In genomic region chr20:5844063-5844681, GRCh38 we compare ENCODE assay signal across 8 cellular contexts.
DNase-seq lines count a peak whose midpoint lies in the region; ATAC-seq and TF ChIP-seq lines count a peak whose summit lies in the region.

No MANE protein-coding gene starts in this region.

- ATAC-seq in GM21367 (IDR thresholded peaks at IDR 0.05; ENCODE audit: unreplicated experiment), result peak; percentile 62
- ATAC-seq in HG03565 (IDR thresholded peaks at IDR 0.05; ENCODE audit: unreplicated experiment), result peak; percentile 61
- peak; percentile 51 for ATAC-seq in T-helper 17 cell

- no peaks in the 10 kb centered on the region for H3K9me3 Mint-ChIP-seq in immature natural killer cell

- DNase-seq in DMS153 (lab: John Stamatoyannopoulos, UW), result peak; percentile 84
- peak in 1 of 3 donors; percentile 34 for DNase-seq in T-helper 17 cell
- peak; percentile 42 for DNase-seq in astrocyte of the spinal cord (ENCODE audit: low read depth, low spot score)
- DNase-seq in stimulated activated CD8-positive, alpha-beta memory T cell treated with anti-CD3 and anti-CD28 coated beads, Interleukin-12 subunit alpha, Interleukin-12 subunit beta, amount 100 ng/mL, for 1 hour (ENCODE audit: low read depth), result peak; percentile 25
- DNase-seq in immature natural killer cell, result no peak
- no peak for DNase-seq in dermis blood vessel endothelial cell

- in situ Hi-C loops in astrocyte of the spinal cord (cut with HindIII; ENCODE audit: low sequenced_read_pairs), result no loop called here

- no peak overlapping the region for H3K4me3 ChIP-seq in astrocyte of the spinal cord (ENCODE audit: low read depth, low read length)

- H3K27ac Mint-ChIP-seq in T-helper 17 cell (peak overlapping the region; percentile 88), immature natural killer cell (peak overlapping the region in 1 of 6 donors; percentile 6)

- H3K36me3 Mint-ChIP-seq in T-helper 17 cell (ENCODE audit: low read depth), result peaks cover 4% of the 10 kb centered on the region
- peaks cover 0 to 4% (median 0%) of the 10 kb centered on the region in 3 donors for H3K36me3 Mint-ChIP-seq in immature natural killer cell

- TF ChIP-seq CTCF in astrocyte of the spinal cord (IDR thresholded peaks at IDR 0.05; ENCODE audit: low read depth, low read length), result no peak

- H3K27me3 Mint-ChIP-seq in T-helper 17 cell (no peaks in the 10 kb centered on the region), immature natural killer cell (ENCODE audit: low read depth in 3 of 3) (no peaks in the 10 kb centered on the region)

- H3K9me3 ChIP-seq in T-helper 17 cell (ENCODE audit: control insufficient read depth, low read length, poor library complexity, severe bottlenecking), result no peaks in the 10 kb centered on the region

- peak overlapping the region; percentile 57 for H3K4me3 Mint-ChIP-seq in T-helper 17 cell
- no peak overlapping the region for H3K4me3 Mint-ChIP-seq in immature natural killer cell

- H3K4me1 Mint-ChIP-seq in T-helper 17 cell (peaks cover 43% of the 10 kb centered on the region), immature natural killer cell (peaks cover 21 to 36% of the 10 kb centered on the region in 2 donors)

Comparison
In these comparisons a context has a peak if more than half of its experiments do, and no peak if none do; other contexts are left out.
1. DNase-seq: peak in DMS153 (single experiment), astrocyte of the spinal cord (single experiment) and stimulated activated CD8-positive, alpha-beta memory T cell treated with anti-CD3 and anti-CD28 coated beads, Interleukin-12 subunit alpha, Interleukin-12 subunit beta, amount 100 ng/mL, for 1 hour (single experiment); none in immature natural killer cell (0 of 3) and dermis blood vessel endothelial cell (single experiment).
2. Peak in every context shown above with its lines, with median percentiles within 50 percentile points of each other: ATAC-seq.